ENCODE assay signal across 20 cellular contexts in genomic region chr22:38777087-38777671, GRCh38.
"Had no signal": no experiment of that assay in that cellular context is flagged by ENCODE, and none has a peak within 500 bp of the region (broad histone marks: within the 10 kb centered on the region; RNA-seq: fewer than 3 reads in every experiment).

No MANE protein-coding gene starts in this region.

- ATAC-seq: activated CD8-positive, alpha-beta T cell treated with anti-CD3 and anti-CD28 coated beads, Interleukin-2, amount 10 ng/mL, durations not matched to agents 7 days and 5 days; activated naive CD8-positive, alpha-beta T cell treated with anti-CD3 and anti-CD28 coated beads, Interleukin-2, amount 50 U/mL, for 24 hours; foreskin keratinocyte; naive thymus-derived CD8-positive, alpha-beta T cell had no signal

- H3K4me1 ChIP-seq: ascending aorta, breast epithelium, foreskin keratinocyte, parathyroid adenoma, tibial artery had no signal

- H2AFZ ChIP-seq: parathyroid adenoma had no signal

- H3K9me3 Mint-ChIP-seq: activated naive CD4-positive, alpha-beta T cell treated with anti-CD3 and anti-CD28 coated beads for 36 hours; activated naive CD8-positive, alpha-beta T cell treated with anti-CD3 and anti-CD28 coated beads, Interleukin-2, amount 50 U/mL, for 24 hours; activated T-cell treated with anti-CD3 and anti-CD28 coated beads, Interleukin-2, amount 50 U/mL, for 24 hours; activated T-helper 2 cell treated with anti-CD3 and anti-CD28 coated beads, Interferon-gamma antibody, Interleukin-2, Interleukin-4, amounts not matched to agents 10 μg/mL and 5 μg/mL and 100 μg/mL, durations not matched to agents 14 hours and 24 hours and 36 hours; naive thymus-derived CD8-positive, alpha-beta T cell had no signal

- H3K9ac ChIP-seq: parathyroid adenoma had no signal

- H3K27ac Mint-ChIP-seq: activated CD8-positive, alpha-beta T cell treated with anti-CD3 and anti-CD28 coated beads, Interleukin-2, amount 10 ng/mL, durations not matched to agents 7 days and 5 days; activated naive CD4-positive, alpha-beta T cell treated with anti-CD3 and anti-CD28 coated beads for 36 hours; activated naive CD8-positive, alpha-beta T cell treated with anti-CD3 and anti-CD28 coated beads, Interleukin-2, amount 50 U/mL, for 24 hours; activated T-cell treated with anti-CD3 and anti-CD28 coated beads, Interleukin-2, amount 50 U/mL, for 24 hours; activated T-helper 2 cell treated with anti-CD3 and anti-CD28 coated beads, Interferon-gamma antibody, Interleukin-2, Interleukin-4, amounts not matched to agents 10 μg/mL and 5 μg/mL and 100 μg/mL, durations not matched to agents 14 hours and 24 hours and 36 hours had no signal

- H3K4me3 ChIP-seq: ascending aorta, breast epithelium, tibial artery had no signal

- H3K79me2 ChIP-seq: parathyroid adenoma had no signal

- H3K27me3 Mint-ChIP-seq: activated naive CD8-positive, alpha-beta T cell treated with anti-CD3 and anti-CD28 coated beads, Interleukin-2, amount 50 U/mL, for 24 hours; activated T-cell treated with anti-CD3 and anti-CD28 coated beads, Interleukin-2, amount 50 U/mL, for 24 hours; naive thymus-derived CD8-positive, alpha-beta T cell had no signal

- H3K27me3 ChIP-seq: ascending aorta, breast epithelium, foreskin keratinocyte, neutrophil, tibial artery had no signal

- H3K27ac ChIP-seq: ascending aorta, breast epithelium, epithelial cell of prostate, foreskin keratinocyte, neutrophil, parathyroid adenoma, tibial artery had no signal

- H3K4me3 Mint-ChIP-seq: activated CD8-positive, alpha-beta T cell treated with anti-CD3 and anti-CD28 coated beads, Interleukin-2, amount 10 ng/mL, durations not matched to agents 7 days and 5 days; activated naive CD4-positive, alpha-beta T cell treated with anti-CD3 and anti-CD28 coated beads for 36 hours; activated naive CD8-positive, alpha-beta T cell treated with anti-CD3 and anti-CD28 coated beads, Interleukin-2, amount 50 U/mL, for 24 hours; activated T-cell treated with anti-CD3 and anti-CD28 coated beads, Interleukin-2, amount 50 U/mL, for 24 hours; naive thymus-derived CD8-positive, alpha-beta T cell had no signal

- H3K36me3 ChIP-seq: breast epithelium had no signal

- H3K9me3 ChIP-seq: ascending aorta, breast epithelium, neutrophil, tibial artery had no signal

- DNase-seq: activated CD4-positive, alpha-beta T cell treated with anti-CD3 and anti-CD28 coated beads for 48 hours; activated CD4-positive, CD25-positive, alpha-beta regulatory T cell; activated CD8-positive, alpha-beta T cell treated with anti-CD3 and anti-CD28 coated beads, Interleukin-2, amount 10 ng/mL, durations not matched to agents 7 days and 5 days; activated naive CD4-positive, alpha-beta T cell treated with anti-CD3 and anti-CD28 coated beads for 36 hours; activated naive CD8-positive, alpha-beta T cell treated with anti-CD3 and anti-CD28 coated beads, Interleukin-2, amount 50 U/mL, for 24 hours; activated T-cell treated with anti-CD3 and anti-CD28 coated beads, Interleukin-2, amount 50 U/mL, for 24 hours; foreskin keratinocyte; mesenchymal stem cell; naive thymus-derived CD8-positive, alpha-beta T cell; retina; stimulated activated CD4-positive, alpha-beta T cell treated with anti-CD3 and anti-CD28 coated beads, Interleukin-2, amount 100 ng/mL, for 24 hours; stimulated activated naive CD4-positive, alpha-beta T cell treated with Interleukin-2 at 50 U/mL for 16 hours; T1000; tibial artery had no signal
